ENCODE assay signal across 11 cellular contexts in the genomic region with DNA sequence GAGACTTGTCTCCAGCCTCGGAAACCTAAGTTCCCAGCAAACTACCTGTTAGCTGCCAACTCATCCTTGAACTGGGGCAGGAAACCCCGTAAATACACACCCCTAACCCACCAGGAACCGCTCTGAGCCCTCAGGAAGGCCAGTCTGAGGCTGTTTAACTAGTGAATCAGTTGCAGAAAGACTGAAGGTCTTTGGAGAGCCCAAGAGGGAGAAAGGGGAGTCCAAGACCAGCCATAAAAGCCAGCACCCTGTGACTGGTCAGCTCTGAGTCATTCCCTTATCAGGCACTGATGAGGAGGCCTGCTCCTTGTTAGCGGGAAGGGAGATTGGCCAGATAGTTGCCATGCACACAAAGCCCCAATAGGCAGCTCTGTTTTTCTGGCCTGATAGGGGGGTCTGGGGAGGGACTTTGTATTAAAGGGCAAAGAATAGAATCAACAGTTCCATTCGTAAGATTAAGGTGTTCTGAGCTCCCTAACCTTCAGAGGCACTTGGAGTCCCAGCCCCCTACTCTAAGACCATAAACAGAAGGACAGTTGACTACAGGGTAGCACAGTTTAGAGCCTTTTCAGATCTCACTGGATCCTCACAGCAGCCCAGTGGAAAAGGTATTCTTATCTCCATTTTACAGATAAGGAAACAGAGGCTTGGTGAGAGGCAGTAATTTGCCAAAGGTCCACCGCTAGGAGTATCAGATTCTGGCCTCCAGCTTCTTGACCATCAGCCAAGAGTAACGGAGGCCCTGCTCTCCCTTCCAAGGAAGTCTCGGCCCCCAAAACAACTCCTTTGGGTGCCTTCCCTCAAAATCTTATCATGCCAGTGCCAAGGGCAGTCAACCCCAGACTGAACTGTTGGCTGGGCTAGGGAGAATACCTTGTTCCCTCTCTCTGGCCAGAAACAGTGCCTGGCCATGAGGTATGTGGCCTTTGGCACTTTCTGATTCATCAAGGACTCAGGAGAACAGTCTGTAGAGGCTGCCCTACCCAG. TPM values are rescaled to one million over a fixed set of nuclear protein-coding genes. Genes with fewer than 3 reads are reported as not detected.
DNase-seq lines count a peak whose midpoint lies in the region; ATAC-seq, FAIRE-seq and TF ChIP-seq lines count a peak whose summit lies in the region.
"Had no signal": no experiment of that assay in that cellular context is flagged by ENCODE, and none has a peak within 500 bp of the region (broad histone marks: within the 10 kb centered on the region; RNA-seq: fewer than 3 reads in every experiment).

No MANE protein-coding gene starts in this region.

- no peak overlapping the region for H2AFZ ChIP-seq in astrocyte (ENCODE audit: low read depth, low read length)

- H3K4me3 ChIP-seq in cardiac muscle cell (no peak overlapping the region), astrocyte (ENCODE audit: insufficient read depth, low read depth, low read length) (peak overlapping the region; percentile 1), aorta (ENCODE audit: low read length in 2 of 2) (no peak overlapping the region)
- H3K4me3 ChIP-seq: BLaER1, SK-N-MC had no signal

- TF ChIP-seq CTCF in cardiac muscle cell (IDR thresholded peaks at IDR 0.05; ENCODE audit: low read depth, low read length) (peak; percentile 3), astrocyte (IDR thresholded peaks at IDR 0.05; ENCODE audit: insufficient read depth, low read depth, low read length) (no peak)

- no peaks in the 10 kb centered on the region for H3K36me3 Mint-ChIP-seq in astrocyte (ENCODE audit: low read depth, unreplicated experiment)

- H3K27me3 ChIP-seq in cardiac muscle cell (no peaks in the 10 kb centered on the region), astrocyte (ENCODE audit: insufficient read depth, low read length) (no peaks in the 10 kb centered on the region), aorta (ENCODE audit: control insufficient read depth in 1 of 2, insufficient read depth in 2 of 2, low read length in 1 of 2) (peaks cover 0 to 3% of the 10 kb centered on the region in 2 donors)

- H3K4me1 Mint-ChIP-seq in astrocyte (ENCODE audit: low read depth, unreplicated experiment), result peaks cover 18% of the 10 kb centered on the region

- H3K36me3 ChIP-seq in cardiac muscle cell (no peaks in the 10 kb centered on the region), astrocyte (ENCODE audit: insufficient read depth, low read length) (no peaks in the 10 kb centered on the region), aorta (ENCODE audit: control insufficient read depth in 1 of 2, insufficient read depth in 2 of 2, low read length in 1 of 2) (no peaks in the 10 kb centered on the region)
- H3K36me3 ChIP-seq: BLaER1 had no signal

- in situ Hi-C loops in G401 (cut with HindIII; ENCODE audit: low sequenced_read_pairs), result no loop called here

- no peaks in the 10 kb centered on the region for H3K9me3 Mint-ChIP-seq in astrocyte (ENCODE audit: unreplicated experiment)

- peak overlapping the region; percentile 77 for H3K27ac Mint-ChIP-seq in astrocyte (ENCODE audit: unreplicated experiment)

- H3K4me2 ChIP-seq in astrocyte (ENCODE audit: low read length), result peak overlapping the region; percentile 46
- H3K4me2 ChIP-seq: BLaER1 had no signal

- peak overlapping the region; percentile 28 for H3K9ac ChIP-seq in astrocyte (ENCODE audit: low read length)
- H3K9ac ChIP-seq: BLaER1 had no signal

- peak overlapping the region; percentile 83 for H3K27ac ChIP-seq in cardiac muscle cell
- peak overlapping the region; percentile 71 for H3K27ac ChIP-seq in astrocyte (ENCODE audit: low read depth, low read length)
- no peak overlapping the region for H3K27ac ChIP-seq in aorta (ENCODE audit: low read depth in 1 of 2, low read length in 2 of 2)
- H3K27ac ChIP-seq: BLaER1, SK-N-MC had no signal

- 39 to 51% methylated on average over 8 of the region's 8 CpGs for WGBS in aorta, 2 donors

- peak overlapping the region; percentile 60 for H3K4me3 Mint-ChIP-seq in astrocyte (ENCODE audit: unreplicated experiment)

- H3K4me1 ChIP-seq in cardiac muscle cell (ENCODE audit: low read depth) (peaks cover 31% of the 10 kb centered on the region), astrocyte (ENCODE audit: insufficient read depth, low read length) (peaks cover 29% of the 10 kb centered on the region), aorta (ENCODE audit: control insufficient read depth in 1 of 2, insufficient read depth in 2 of 2, low read length in 2 of 2) (no peaks in the 10 kb centered on the region)
- H3K4me1 ChIP-seq: BLaER1 had no signal

- ATAC-seq in left ventricle myocardium superior, result no peak
- ATAC-seq in aorta (ENCODE audit: low FRiP score), result peak; percentile 69
- ATAC-seq in HG02973 (IDR thresholded peaks at IDR 0.05; ENCODE audit: unreplicated experiment), result no peak
- ATAC-seq: left lobe of liver had no signal

- DNase-seq in cardiac muscle cell (ENCODE audit: low read depth in 1 of 2, low spot score in 1 of 2) (peak; percentile 31 to 91), left ventricle myocardium superior (no peak), astrocyte (ENCODE audit: low read depth) (peak; percentile 95), left kidney (ENCODE audit: low read depth, low spot score) (peak; percentile 81), aorta (peak in 1 of 2 donors; percentile 71), midbrain (lab: John Stamatoyannopoulos, UW) (no peak), G401 (ENCODE audit: low spot score) (no peak)

- peaks cover 12% of the 10 kb centered on the region for H3K79me2 ChIP-seq in astrocyte (ENCODE audit: insufficient read depth, low read length)

- H4K20me1 ChIP-seq in astrocyte (ENCODE audit: insufficient read depth, low read length), result no peaks in the 10 kb centered on the region
- H4K20me1 ChIP-seq: BLaER1 had no signal

- intact Hi-C loops in left ventricle myocardium superior (cut with micrococcal nuclease), result no loop called here
- intact Hi-C loops in aorta (cut with DNase I), result no loop called here

- H3K27me3 Mint-ChIP-seq in astrocyte (ENCODE audit: low read depth, unreplicated experiment), result peaks cover 15% of the 10 kb centered on the region

- no peaks in the 10 kb centered on the region for H3K9me3 ChIP-seq in cardiac muscle cell (ENCODE audit: low read depth)
- no peaks in the 10 kb centered on the region for H3K9me3 ChIP-seq in astrocyte (ENCODE audit: insufficient read depth, low read depth, low read length)
- H3K9me3 ChIP-seq in aorta (ENCODE audit: control insufficient read depth, low read length), result no peaks in the 10 kb centered on the region

- peak; percentile 89 for FAIRE-seq in astrocyte (lab: Jason Lieb, UNC)

RNA-seq across cellular contexts. Expression of a gene that starts 2.2 kb away (rescaled TPM):
- total RNA-seq in cardiac muscle cell (303 and 522 TPM in 2 replicates), left ventricle myocardium superior (6.8 TPM), astrocyte (113 and 210 TPM in 2 replicates), aorta (1 to 10 TPM; 1.3 to 5.7 TPM)
- polyA plus RNA-seq in cardiac muscle cell (270 and 501 TPM in 2 replicates), aorta (100 to 1,000 TPM in 1 of 2 donors, 1 to 10 TPM in 1; 3.1 to 135 TPM)
- total RNA-seq in G401 (2014; rRNA removed; shearing (Covaris generic)), result 7.8 TPM in 1 of 2 replicates, not detected in the other

RNA-seq across cellular contexts. Expression of a gene that starts 11.7 kb away (rescaled TPM):
- total RNA-seq in cardiac muscle cell, result 0.09 and 0.28 TPM in 2 replicates
- 0.15 TPM in 1 of 2 replicates, not detected in the other for polyA plus RNA-seq in cardiac muscle cell
- 0.32 TPM for total RNA-seq in left ventricle myocardium superior
- 0.26 and 0.79 TPM in 2 replicates for total RNA-seq in astrocyte
- not detected for total RNA-seq in aorta
- 1 to 10 TPM in 1 of 2 donors, under 1 TPM in 1; 0.56 to 1.9 TPM for polyA plus RNA-seq in aorta
- not detected in 2 replicates for total RNA-seq in G401 (2014; rRNA removed; shearing (Covaris generic))

RNA-seq across cellular contexts. Expression of a gene that starts 24.9 kb away (rescaled TPM):
- total RNA-seq in cardiac muscle cell (not detected in 2 replicates), left ventricle myocardium superior (not detected), astrocyte (not detected in 2 replicates), aorta (not detected)
- polyA plus RNA-seq in cardiac muscle cell (not detected in 2 replicates), aorta (10 to 100 TPM; 11.4 to 38.3 TPM)
- not detected in 2 replicates for total RNA-seq in G401 (2014; rRNA removed; shearing (Covaris generic))
- total RNA-seq: left lobe of liver had no signal

RNA-seq across cellular contexts. Expression of a gene that starts 40.6 kb away (rescaled TPM):
- total RNA-seq in cardiac muscle cell, result not detected in 2 replicates
- not detected in 2 replicates for polyA plus RNA-seq in cardiac muscle cell
- total RNA-seq in left ventricle myocardium superior, result not detected
- total RNA-seq in astrocyte, result not detected in 2 replicates
- total RNA-seq in aorta, result not detected
- polyA plus RNA-seq in aorta, result under 1 TPM in 1 of 2 donors, not detected in 1; 0.50 TPM
- not detected in 2 replicates for total RNA-seq in G401 (2014; rRNA removed; shearing (Covaris generic))
- total RNA-seq: left lobe of liver had no signal

RNA-seq across cellular contexts. Expression of a gene that starts 41.5 kb away (rescaled TPM):
- total RNA-seq in cardiac muscle cell (not detected in 2 replicates), left ventricle myocardium superior (not detected), astrocyte (0.09 TPM in 1 of 2 replicates, not detected in the other), aorta (not detected)
- polyA plus RNA-seq in cardiac muscle cell (not detected in 2 replicates), aorta (under 1 TPM in 1 of 2 donors, not detected in 1; 0.18 TPM)
- total RNA-seq in G401 (2014; rRNA removed; shearing (Covaris generic)), result not detected in 2 replicates
- total RNA-seq: left lobe of liver had no signal

Comparison
In these comparisons a context has a peak if more than half of its experiments do, and no peak if none do; other contexts are left out.
1. DNase-seq: peak in cardiac muscle cell (2 of 2), astrocyte (single experiment) and left kidney (single experiment); none in left ventricle myocardium superior (single experiment), midbrain (single experiment) and G401 (single experiment).
2. RNA of a gene that starts 2.2 kb away (total RNA-seq): 303 to 522 TPM in cardiac muscle cell and 113 to 210 TPM in astrocyte; 6.8 TPM in left ventricle myocardium superior (single experiment), 1.3 to 5.7 TPM in aorta and 7.8 TPM in G401; every median in the first group is over 10 times any median in the second.
3. H3K27ac ChIP-seq: peak in cardiac muscle cell (single experiment) and astrocyte (single experiment); none in aorta (0 of 2).